ENCODE assay signal across 25 cellular contexts in genomic region chr5:134248271-134248670, GRCh38. TPM values are rescaled to one million over a fixed set of nuclear protein-coding genes. Genes with fewer than 3 reads are reported as not detected.
DNase-seq lines count a peak whose midpoint lies in the region; ATAC-seq and TF ChIP-seq lines count a peak whose summit lies in the region.
"Had no signal": no experiment of that assay in that cellular context is flagged by ENCODE, and none has a peak within 500 bp of the region (broad histone marks: within the 10 kb centered on the region; RNA-seq: fewer than 3 reads in every experiment).

No MANE protein-coding gene starts in this region.

- H3K27me3 ChIP-seq in skeletal muscle tissue (ENCODE audit: control insufficient read depth in 3 of 3, insufficient read depth in 3 of 3, low read length in 3 of 3) = no peaks in the 10 kb centered on the region
- H3K27me3 ChIP-seq: adrenal gland; BLaER1 treated with 17β-estradiol and CSF1 and Interleukin-3, amounts not matched to agents 10 nM and 100 nM; gastroesophageal sphincter; sigmoid colon; tibial artery had no signal

- peak; percentile 51 for DNase-seq in EH (ENCODE audit: low read depth)
- DNase-seq in M059J (ENCODE audit: low read depth) = peak; percentile 35
- DNase-seq in epithelial cell of esophagus (ENCODE audit: low read depth) = peak; percentile 35
- DNase-seq in C1 segment of cervical spinal cord (lab: John Stamatoyannopoulos, UW) = no peak
- DNase-seq in NK-92 treated with Interleukin-12 subunit alpha and Interleukin-12 subunit beta, amount 100 ng/mL, for 24 hours (lab: John Stamatoyannopoulos, UW) = no peak
- DNase-seq: activated CD4-positive, alpha-beta T cell treated with anti-CD3 and anti-CD28 coated beads for 4 hours; activated naive CD4-positive, alpha-beta T cell treated with anti-CD3 and anti-CD28 coated beads, Interleukin-2, amount 10 ng/mL, durations not matched to agents 7 days and 5 days; adrenal gland; DMS79 treated with DMSO at 0.1 percent for 48 hours; GOT3; hypothalamus; NCI-H1417 treated with DMSO at 0.1 percent for 48 hours; NCI-H2081 treated with DMSO at 0.1 percent for 48 hours; NCI-H226; NCI-H526 treated with DMSO at 0.1 percent for 48 hours; sigmoid colon; stimulated activated CD4-positive, alpha-beta T cell treated with anti-CD3 and anti-CD28 coated beads, Interleukin-4, amount 100 ng/mL, for 24 hours; SW 1271; tibial artery had no signal

- ATAC-seq in HG03457 (IDR thresholded peaks at IDR 0.05; ENCODE audit: unreplicated experiment) = no peak
- ATAC-seq: activated T-helper 17 cell treated with anti-CD3 and anti-CD28 coated beads, Interleukin-2, amount 50 U/mL, for 72 hours; gastroesophageal sphincter had no signal

- no peak overlapping the region for H3K9ac ChIP-seq in skeletal muscle tissue (ENCODE audit: low read depth in 1 of 3, low read length in 3 of 3)
- H3K9ac ChIP-seq: BLaER1 treated with 17β-estradiol and CSF1 and Interleukin-3, amounts not matched to agents 10 nM and 100 nM had no signal

- no peak overlapping the region for H3K4me3 ChIP-seq in epithelial cell of esophagus (ENCODE audit: low read length)
- no peak overlapping the region for H3K4me3 ChIP-seq in skeletal muscle tissue (ENCODE audit: low read length in 3 of 3)
- H3K4me3 ChIP-seq: adrenal gland; BLaER1 treated with 17β-estradiol and CSF1 and Interleukin-3, amounts not matched to agents 10 nM and 100 nM; gastroesophageal sphincter; sigmoid colon; tibial artery had no signal

- H3K9me3 ChIP-seq in skeletal muscle tissue (ENCODE audit: control insufficient read depth in 3 of 3, low read length in 3 of 3) = no peaks in the 10 kb centered on the region
- H3K9me3 ChIP-seq: adrenal gland; BLaER1 treated with 17β-estradiol and CSF1 and Interleukin-3, amounts not matched to agents 10 nM and 100 nM; gastroesophageal sphincter; sigmoid colon; tibial artery had no signal

- peak overlapping the region; percentile 83 for H3K27ac ChIP-seq in skeletal muscle tissue (ENCODE audit: low read depth, low read length)
- H3K27ac ChIP-seq: adrenal gland, gastroesophageal sphincter, sigmoid colon, tibial artery, VCaP had no signal

- H3K36me3 ChIP-seq in skeletal muscle tissue (ENCODE audit: control insufficient read depth in 3 of 3, insufficient read depth in 3 of 3, low read length in 3 of 3) = no peaks in the 10 kb centered on the region
- H3K36me3 ChIP-seq: adrenal gland; BLaER1 treated with 17β-estradiol and CSF1 and Interleukin-3, amounts not matched to agents 10 nM and 100 nM; gastroesophageal sphincter; sigmoid colon; tibial artery had no signal

- TF ChIP-seq CTCF in epithelial cell of esophagus (IDR thresholded peaks at IDR 0.05; ENCODE audit: insufficient read depth, low read depth, low read length, missing control alignments) = no peak

- H3K4me1 ChIP-seq in skeletal muscle tissue (ENCODE audit: control insufficient read depth in 3 of 3, insufficient read depth in 3 of 3, low read length in 3 of 3) = peaks cover 13 to 34% (median 33%) of the 10 kb centered on the region in 3 donors
- H3K4me1 ChIP-seq: adrenal gland, tibial artery had no signal

RNA-seq across cellular contexts. Expression of gene PPP2CA, which starts 22.4 kb away (rescaled TPM):
- total RNA-seq in M059J (2014; rRNA removed; shearing (Covaris generic)) = 233 and 257 TPM in 2 replicates
- 47.0 TPM for total RNA-seq in skeletal muscle tissue

Comparison
In these comparisons a context has a peak if more than half of its experiments do, and no peak if none do; other contexts are left out.
1. DNase-seq: peak in EH (single experiment), M059J (single experiment) and epithelial cell of esophagus (single experiment); none in C1 segment of cervical spinal cord (0 of 14) and NK-92 treated with Interleukin-12 subunit alpha and Interleukin-12 subunit beta, amount 100 ng/mL, for 24 hours (single experiment).